Comparison of ENCODE assay signal across 3 cellular contexts in genomic region chr1:104061637-104062036, GRCh38.
A peak's percentile ranks its signal among the peaks of the same experiment; 100 is the strongest.
DNase-seq lines count a peak whose midpoint lies in the region; ATAC-seq, FAIRE-seq and TF ChIP-seq lines count a peak whose summit lies in the region.
"Not testable (repeated sequence)": the region's sequence is repeated elsewhere in the genome, so short reads cannot be mapped to it uniquely, and the experiment has no call there.

No MANE protein-coding gene starts in this region.

- H3K9me3 ChIP-seq in A549; HEK293 (ENCODE audit: control insufficient read depth, insufficient read depth, low read depth, low read length): not testable (repeated sequence)

- not testable (repeated sequence) for TF ChIP-seq EP300 in A549 (IDR thresholded peaks at IDR 0.05)

- CTCF ChIA-PET in A549 (lab: Yijun Ruan, JAX); HEK293 (lab: Yijun Ruan, JAX): not testable (repeated sequence)

- not testable (repeated sequence) for TF ChIP-seq RAD21 in A549 (conservative IDR thresholded peaks at IDR 0.05 in 1 of 2, IDR thresholded peaks at IDR 0.05 in 1 of 2)

- not testable (repeated sequence) for H3K4me1 ChIP-seq in A549; HEK293 (ENCODE audit: control insufficient read depth, insufficient read depth, low read length)

- not testable (repeated sequence) for H3K4me3 ChIP-seq in A549; HEK293 (ENCODE audit: low read depth, low read length)

- not testable (repeated sequence) for TF ChIP-seq POLR2A in A549 (IDR thresholded peaks at IDR 0.05; ENCODE audit: low read length)

- not testable (repeated sequence) for H3K27ac ChIP-seq in A549; HEK293 (ENCODE audit: extremely low read depth, low read depth, low read length)

- not testable (repeated sequence) for DNase-seq in A549 (ENCODE audit: low read depth in 1 of 2, low spot score in 1 of 2)

- WGBS in A549 (ENCODE audit: missing lambda C conversion rate) = 42% methylated on average over 3 of the region's 3 CpGs

- FAIRE-seq in A549 (lab: Jason Lieb, UNC) = not testable (repeated sequence)
- FAIRE-seq in endometrium (lab: Jason Lieb, UNC) = peak; percentile 8

- POLR2A ChIA-PET in A549 (lab: Yijun Ruan, JAX); HEK293 (lab: Yijun Ruan, JAX): not testable (repeated sequence)

- not testable (repeated sequence) for ATAC-seq in A549

- not testable (repeated sequence) for TF ChIP-seq CTCF in A549 (IDR thresholded peaks at IDR 0.05); HEK293 (tag by site-specific recombination; IDR thresholded peaks at IDR 0.05)

- H3K36me3 ChIP-seq in HEK293 (ENCODE audit: control insufficient read depth in 2 of 2, insufficient read depth in 1 of 2, low read length in 2 of 2) = not testable (repeated sequence)

- H3K4me2 ChIP-seq in A549 = not testable (repeated sequence)

TF ChIP-seq in A549, 52 proteins besides CTCF, POLR2A, EP300 and RAD21:
- TF ChIP-seq ZC3H11A (IDR thresholded peaks at IDR 0.05) = peak; percentile 61
TF ChIP-seq in A549: peak in this region for 1; not testable (repeated sequence) for 51.

TF ChIP-seq in HEK293, 187 proteins besides CTCF, POLR2A, EP300 and RAD21:
- TF ChIP-seq ZNF426 (tag by site-specific recombination; IDR thresholded peaks at IDR 0.05) (peak; percentile 61), ZNF654 (tag by site-specific recombination; IDR thresholded peaks at IDR 0.05; ENCODE audit: low read depth) (0 out of 2 replicates have a peak, but pooled peaks have one; percentile 8), ZBTB8A (tag by site-specific recombination; IDR thresholded peaks at IDR 0.05) (peak; percentile 41; the same call in 1 of the 2 replicates), ZNF394 (tag by site-specific recombination; IDR thresholded peaks at IDR 0.05; ENCODE audit: borderline replicate concordance) (peak; percentile 58; the same call in 1 of the 2 replicates), ZNF555 (tag by site-specific recombination; conservative IDR thresholded peaks at IDR 0.05) (peak; percentile 55), ZNF518A (tag by site-specific recombination; conservative IDR thresholded peaks at IDR 0.05; ENCODE audit: low read depth) (peak; percentile 65; the same call in 1 of the 2 replicates), ZBTB11 (tag by site-specific recombination; conservative IDR thresholded peaks at IDR 0.05; ENCODE audit: low read depth) (peak; percentile 56), ZNF433 (tag by site-specific recombination; IDR thresholded peaks at IDR 0.05; ENCODE audit: low read depth) (0 out of 2 replicates have a peak, but pooled peaks have one; percentile 20), ZNF202 (tag by site-specific recombination; IDR thresholded peaks at IDR 0.05; ENCODE audit: borderline replicate concordance) (0 out of 2 replicates have a peak, but pooled peaks have one; percentile 43), ZNF623 (tag by site-specific recombination; IDR thresholded peaks at IDR 0.05) (peak; percentile 37; the same call in 1 of the 2 replicates), ZNF560 (tag by site-specific recombination; IDR thresholded peaks at IDR 0.05; ENCODE audit: borderline replicate concordance) (0 out of 2 replicates have a peak, but pooled peaks have one; percentile 26)
